In genomic region chr1:220689696-220690095, GRCh38 we compare ENCODE assay signal across 8 cellular contexts. TPM values are rescaled to one million over a fixed set of nuclear protein-coding genes. Genes with fewer than 3 reads are reported as not detected.
A peak's percentile ranks its signal among the peaks of the same experiment; 100 is the strongest.
DNase-seq lines count a peak whose midpoint lies in the region; ATAC-seq and TF ChIP-seq lines count a peak whose summit lies in the region.

No MANE protein-coding gene starts in this region.

- H3K9me3 ChIP-seq in lower lobe of right lung (no peaks in the 10 kb centered on the region), tibial artery (no peaks in the 10 kb centered on the region)

- no peak overlapping the region for H3K27ac ChIP-seq in lower lobe of right lung
- H3K27ac ChIP-seq in tibial artery: no peak overlapping the region

- H3K4me3 ChIP-seq in lower lobe of right lung: peak overlapping the region; percentile 84
- peak overlapping the region; percentile 66 to 70 for H3K4me3 ChIP-seq in tibial artery

- POLR2A ChIA-PET in MCF 10A (lab: Yijun Ruan, JAX): interaction anchor here (0.6 kb wide), 1 partner anchor 12 kb away, joined by 3 read pairs; no protein-coding TSS in a partner anchor

- TF ChIP-seq CTCF in MCF 10A (IDR thresholded peaks at IDR 0.05; ENCODE audit: unreplicated experiment) (no peak), lower lobe of right lung (IDR thresholded peaks at IDR 0.05) (no peak), tibial artery (IDR thresholded peaks at IDR 0.05) (no peak)

- no peaks in the 10 kb centered on the region for H3K9me3 Mint-ChIP-seq in activated T-cell treated with anti-CD3 and anti-CD28 coated beads, Interleukin-2, amount 50 U/mL, for 24 hours
- H3K9me3 Mint-ChIP-seq in MCF 10A (ENCODE audit: unreplicated experiment): no peaks in the 10 kb centered on the region

- no peak overlapping the region for H3K27ac Mint-ChIP-seq in activated T-cell treated with anti-CD3 and anti-CD28 coated beads, Interleukin-2, amount 50 U/mL, for 24 hours
- H3K27ac Mint-ChIP-seq in MCF 10A (ENCODE audit: low read depth, unreplicated experiment): no peak overlapping the region

- H3K4me1 ChIP-seq in lower lobe of right lung: peaks cover 7% of the 10 kb centered on the region
- peaks cover 0 to 15% (median 5%) of the 10 kb centered on the region in 4 donors for H3K4me1 ChIP-seq in tibial artery

- no peaks in the 10 kb centered on the region for H3K27me3 ChIP-seq in lower lobe of right lung (ENCODE audit: low read depth)
- no peaks in the 10 kb centered on the region for H3K27me3 ChIP-seq in tibial artery

- intact Hi-C loops in MCF 10A (cut with micrococcal nuclease) (loop anchor here (1.0 kb wide), 2 partner anchors 44 to 87 kb away; no protein-coding TSS in a partner anchor), lower lobe of right lung (cut with DNase I) (no loop called here), tibial artery (cut with DNase I; ENCODE audit: low total_unique reads) (loop anchor here (5.0 kb wide), 1 partner anchor 43 kb away; no protein-coding TSS in a partner anchor)

- H3K36me3 ChIP-seq in lower lobe of right lung (no peaks in the 10 kb centered on the region), tibial artery (no peaks in the 10 kb centered on the region)

- H3K4me1 Mint-ChIP-seq in activated T-cell treated with anti-CD3 and anti-CD28 coated beads, Interleukin-2, amount 50 U/mL, for 24 hours (ENCODE audit: low read depth): peaks cover 9% of the 10 kb centered on the region
- H3K4me1 Mint-ChIP-seq in MCF 10A (ENCODE audit: insufficient read depth, unreplicated experiment): peaks cover 7% of the 10 kb centered on the region

- H3K27me3 Mint-ChIP-seq in activated T-cell treated with anti-CD3 and anti-CD28 coated beads, Interleukin-2, amount 50 U/mL, for 24 hours: peaks cover 26% of the 10 kb centered on the region
- no peaks in the 10 kb centered on the region for H3K27me3 Mint-ChIP-seq in MCF 10A (ENCODE audit: insufficient read depth, unreplicated experiment)

- no peak for ATAC-seq in lower lobe of right lung
- no peak for ATAC-seq in HG02642 (IDR thresholded peaks at IDR 0.05; ENCODE audit: poor library complexity, unreplicated experiment)

- BruUV-seq in MCF 10A (replicated peaks; lab: Mats Ljungman, UMichigan): no TSS peak

- no peak for DNase-seq in activated T-cell treated with anti-CD3 and anti-CD28 coated beads, Interleukin-2, amount 50 U/mL, for 24 hours
- DNase-seq in activated T-cell treated with anti-CD3 and anti-CD28 coated beads for 4 hours: no peak
- no peak for DNase-seq in MCF 10A (ENCODE audit: unreplicated experiment)
- no peak for DNase-seq in lower lobe of right lung
- no peak for DNase-seq in tibial artery
- no peak for DNase-seq in NCI-H526 treated with DMSO at 0.1 percent for 48 hours (lab: John Stamatoyannopoulos, UW)
- no peak for DNase-seq in stimulated activated CD4-positive, alpha-beta T cell treated with anti-CD3 and anti-CD28 coated beads, Interleukin-2, amount 100 ng/mL, for 24 hours

- CTCF ChIA-PET in MCF 10A (lab: Yijun Ruan, JAX): interaction anchor here (0.6 to 3.7 kb wide), 19 partner anchors 8 to 471 kb away, joined by 3 to 11 read pairs (median 4); no protein-coding TSS in a partner anchor

- H3K4me3 Mint-ChIP-seq in activated T-cell treated with anti-CD3 and anti-CD28 coated beads, Interleukin-2, amount 50 U/mL, for 24 hours: peak overlapping the region; percentile 80
- H3K4me3 Mint-ChIP-seq in MCF 10A (ENCODE audit: unreplicated experiment): peak overlapping the region; percentile 83

- H3K36me3 Mint-ChIP-seq in activated T-cell treated with anti-CD3 and anti-CD28 coated beads, Interleukin-2, amount 50 U/mL, for 24 hours (ENCODE audit: low read depth): no peaks in the 10 kb centered on the region
- no peaks in the 10 kb centered on the region for H3K36me3 Mint-ChIP-seq in MCF 10A (ENCODE audit: insufficient read depth, unreplicated experiment)

RNA-seq across cellular contexts. Expression of gene C1orf115, which starts 0.5 kb away (rescaled TPM):
- 1.6 TPM in 2 replicates for total RNA-seq in MCF 10A (2022)
- total RNA-seq in lower lobe of right lung: 26.3 TPM

RNA-seq across cellular contexts. Expression of gene MTARC2, which starts 58.4 kb away (rescaled TPM):
- total RNA-seq in MCF 10A (2022) (3.6 and 5.2 TPM in 2 replicates), lower lobe of right lung (56.6 TPM)

Comparison
In these comparisons a context has a peak if more than half of its experiments do, and no peak if none do; other contexts are left out.
1. RNA of gene C1orf115, which starts 0.5 kb away (total RNA-seq): 26.3 TPM in lower lobe of right lung (single experiment); 1.6 TPM in MCF 10A; every median in the first group is over 10 times any median in the second.